1 cellular context compared by ENCODE assay signal in genomic region chr2:197969391-197969893, GRCh38.
TF ChIP-seq lines count a peak whose summit lies in the region.

No MANE protein-coding gene starts in this region.

TF ChIP-seq in K562, 482 proteins besides CTCF, POLR2A, EP300 and RAD21 (continued from another document and continues in another):
- no peak for TF ChIP-seq SFPQ (IDR thresholded peaks at IDR 0.05; ENCODE audit: low read depth, low read length)
- no peak for TF ChIP-seq ZC3H8 (IDR thresholded peaks at IDR 0.05)
- peak; percentile 26 for TF ChIP-seq BRD9 (IDR thresholded peaks at IDR 0.05; ENCODE audit: low read depth, partially characterized antibody)
- TF ChIP-seq SNAPC5 (CRISPR knock-in tag; IDR thresholded peaks at IDR 0.05), result no peak
- peak; percentile 88 for TF ChIP-seq ATF3 (IDR thresholded peaks at IDR 0.05)
- no peak for TF ChIP-seq ATF3 (CRISPR knock-in tag; conservative IDR thresholded peaks at IDR 0.05)
- TF ChIP-seq NRF1 (conservative IDR thresholded peaks at IDR 0.05 in 1 of 2, IDR thresholded peaks at IDR 0.05 in 1 of 2), result no peak
- no peak for TF ChIP-seq THRB (CRISPR knock-in tag; conservative IDR thresholded peaks at IDR 0.05)
- no peak for TF ChIP-seq CREB3 (tag; conservative IDR thresholded peaks at IDR 0.05; ENCODE audit: low read depth)
- peak; percentile 95 for TF ChIP-seq SMARCE1 (IDR thresholded peaks at IDR 0.05)
- TF ChIP-seq STAT6 (CRISPR knock-in tag; IDR thresholded peaks at IDR 0.05), result no peak
- TF ChIP-seq ELK1 (CRISPR knock-in tag; IDR thresholded peaks at IDR 0.05), result no peak
- no peak for TF ChIP-seq STAT5A (IDR thresholded peaks at IDR 0.05; ENCODE audit: borderline replicate concordance, low read length)
- TF ChIP-seq FIP1L1 (IDR thresholded peaks at IDR 0.05; ENCODE audit: low read depth, low read length, poor library complexity, severe bottlenecking), result no peak
- TF ChIP-seq ZEB2 (IDR thresholded peaks at IDR 0.05), result peak; percentile 71; the same call in 1 of the 2 replicates
- no peak for TF ChIP-seq RBM22 (IDR thresholded peaks at IDR 0.05; ENCODE audit: low read depth, low read length, poor library complexity, severe bottlenecking)
- no peak for TF ChIP-seq TFAM (CRISPR knock-in tag; conservative IDR thresholded peaks at IDR 0.05)
- TF ChIP-seq PML (IDR thresholded peaks at IDR 0.05; ENCODE audit: low read length), result 0 out of 2 replicates have a peak, but pooled peaks have one; percentile 34
- no peak for TF ChIP-seq AFF4 (CRISPR knock-in tag; IDR thresholded peaks at IDR 0.05)
- no peak for TF ChIP-seq PYGO2 (tag; IDR thresholded peaks at IDR 0.05)
- no peak for TF ChIP-seq MNT (conservative IDR thresholded peaks at IDR 0.05)
- no peak for TF ChIP-seq NFE2 (IDR thresholded peaks at IDR 0.05; ENCODE audit: low read depth)
- no peak for TF ChIP-seq THRAP3 (IDR thresholded peaks at IDR 0.05; ENCODE audit: borderline replicate concordance)
- no peak for TF ChIP-seq KDM5B (IDR thresholded peaks at IDR 0.05; ENCODE audit: insufficient replicate concordance, low read depth, low read length)
- 0 out of 2 replicates have a peak, but pooled peaks have one; percentile 42 for TF ChIP-seq ADNP (tag; IDR thresholded peaks at IDR 0.05)
- no peak for TF ChIP-seq FOXJ3 (CRISPR knock-in tag; IDR thresholded peaks at IDR 0.05)
- TF ChIP-seq POLR2B (IDR thresholded peaks at IDR 0.05; ENCODE audit: low read depth, partially characterized antibody), result no peak
- no peak for TF ChIP-seq POLR2G (IDR thresholded peaks at IDR 0.05; ENCODE audit: low read depth, low read length)
- TF ChIP-seq TAF7 (tag; IDR thresholded peaks at IDR 0.05), result no peak
- no peak for TF ChIP-seq CCAR2 (IDR thresholded peaks at IDR 0.05; ENCODE audit: low read depth, low read length)
- no peak for TF ChIP-seq RBM14 (IDR thresholded peaks at IDR 0.05; ENCODE audit: borderline replicate concordance, insufficient read depth, low read depth, low read length)
